In genomic region chr12:108728820-108729611, GRCh38 we compare ENCODE assay signal across 7 cellular contexts. TPM values are rescaled to one million over a fixed set of nuclear protein-coding genes. Genes with fewer than 3 reads are reported as not detected.
A peak's percentile ranks its signal among the peaks of the same experiment; 100 is the strongest.
DNase-seq lines count a peak whose midpoint lies in the region; ATAC-seq and TF ChIP-seq lines count a peak whose summit lies in the region.

No MANE protein-coding gene starts in this region.

- intact Hi-C loops in HCT116 (cut with micrococcal nuclease), result no loop called here
- intact Hi-C loops in aorta (cut with DNase I), result loop anchor here in 1 of 2 donors (2.0 to 10.0 kb wide), 3 partner anchors 37 to 106 kb away; no protein-coding TSS in a partner anchor

- H2AFZ ChIP-seq in HCT116 (ENCODE audit: low read depth, low read length, poor library complexity, severe bottlenecking), result no peak overlapping the region

- TF ChIP-seq CTCF in HCT116 (IDR thresholded peaks at IDR 0.05 in 2 of 3, conservative IDR thresholded peaks at IDR 0.05 in 1 of 3; ENCODE audit: borderline replicate concordance in 1 of 3, insufficient read depth in 1 of 3, low read depth in 2 of 3, low read length in 2 of 3), result no peak

- H3K27ac ChIP-seq in HCT116 (ENCODE audit: low read depth, low read length), result no peak overlapping the region
- peak overlapping the region; percentile 98 for H3K27ac ChIP-seq in stomach smooth muscle (ENCODE audit: low read length)
- H3K27ac ChIP-seq in aorta (ENCODE audit: low read depth in 1 of 2, low read length in 2 of 2), result peak overlapping the region in 1 of 2 donors; percentile 34

- no peak for ATAC-seq in HCT116
- ATAC-seq in HG02763 (IDR thresholded peaks at IDR 0.05; ENCODE audit: unreplicated experiment), result no peak
- no peak for ATAC-seq in aorta (ENCODE audit: low FRiP score)

- peak overlapping the region; percentile 92 for H3K4me2 ChIP-seq in HCT116 (ENCODE audit: low read length)

- H3K9me3 ChIP-seq in HCT116 (ENCODE audit: control insufficient read depth in 1 of 2, insufficient read depth in 1 of 2, low read depth in 1 of 2, low read length in 2 of 2) (no peaks in the 10 kb centered on the region), adipocyte (ENCODE audit: control insufficient read depth, low read length) (no peaks in the 10 kb centered on the region), iPS-15b (ENCODE audit: control insufficient read depth, insufficient read depth, low read length) (no peaks in the 10 kb centered on the region), stomach smooth muscle (ENCODE audit: control insufficient read depth in 2 of 2, low read length in 2 of 2) (no peaks in the 10 kb centered on the region), aorta (ENCODE audit: control insufficient read depth, low read length) (no peaks in the 10 kb centered on the region)

- POLR2A ChIA-PET in HCT116 (lab: Charles Lee), result no interaction called here

- no peaks in the 10 kb centered on the region for H3K27me3 ChIP-seq in HCT116 (ENCODE audit: insufficient read depth, low read length)
- H3K27me3 ChIP-seq in adipocyte (replicated peaks; ENCODE audit: control insufficient read depth, insufficient read depth, low read length), result no peaks in the 10 kb centered on the region
- H3K27me3 ChIP-seq in iPS-15b (ENCODE audit: control insufficient read depth, insufficient read depth, low read length), result no peaks in the 10 kb centered on the region
- no peaks in the 10 kb centered on the region for H3K27me3 ChIP-seq in stomach smooth muscle (ENCODE audit: control insufficient read depth in 1 of 2, insufficient read depth in 2 of 2, low read length in 2 of 2)
- H3K27me3 ChIP-seq in aorta (ENCODE audit: control insufficient read depth in 1 of 2, insufficient read depth in 2 of 2, low read length in 1 of 2), result no peaks in the 10 kb centered on the region

- H3K9ac ChIP-seq in HCT116 (ENCODE audit: low read length) (0 out of 2 replicates have a peak overlapping the region, but pooled peaks have one; percentile 89), adipocyte (ENCODE audit: low read length) (peak overlapping the region; percentile 90), iPS-15b (ENCODE audit: low read depth, low read length) (no peak overlapping the region), stomach smooth muscle (ENCODE audit: low read length in 2 of 2) (peak overlapping the region in 1 of 2 donors; percentile 97)

- peaks cover 22 to 53% of the 10 kb centered on the region in 2 experiments for H3K4me1 ChIP-seq in HCT116 (ENCODE audit: control insufficient read depth in 1 of 2, insufficient read depth in 2 of 2, low read length in 2 of 2)
- H3K4me1 ChIP-seq in adipocyte (ENCODE audit: control insufficient read depth, insufficient read depth, low read length), result peaks cover 51% of the 10 kb centered on the region
- H3K4me1 ChIP-seq in iPS-15b (ENCODE audit: control insufficient read depth, insufficient read depth, low read length), result peaks cover 8% of the 10 kb centered on the region
- H3K4me1 ChIP-seq in stomach smooth muscle (ENCODE audit: control insufficient read depth, insufficient read depth, low read length), result peaks cover 18% of the 10 kb centered on the region
- H3K4me1 ChIP-seq in aorta (ENCODE audit: control insufficient read depth in 1 of 2, insufficient read depth in 2 of 2, low read length in 2 of 2), result peaks cover 1 to 8% of the 10 kb centered on the region in 2 donors

- no peak overlapping the region for H3K4me3 ChIP-seq in HCT116 (replicated peaks in 1 of 2; ENCODE audit: low read depth in 1 of 2, low read length in 2 of 2)
- H3K4me3 ChIP-seq in adipocyte (ENCODE audit: low read length), result peak overlapping the region; percentile 88
- peak overlapping the region; percentile 64 for H3K4me3 ChIP-seq in iPS-15b (ENCODE audit: low read depth, low read length)
- H3K4me3 ChIP-seq in stomach smooth muscle (ENCODE audit: low read length in 2 of 2), result peak overlapping the region; percentile 87 to 95
- H3K4me3 ChIP-seq in aorta (ENCODE audit: low read length in 2 of 2), result peak overlapping the region in 1 of 2 donors; percentile 88

- TSS peak; percentile 32 for BruUV-seq in HCT116 (replicated peaks; lab: Mats Ljungman, UMichigan)

- 7 to 12% methylated on average over 9 of the region's 9 CpGs for WGBS in aorta, 2 donors

- no peaks in the 10 kb centered on the region for H3K36me3 ChIP-seq in HCT116 (ENCODE audit: control insufficient read depth in 1 of 2, insufficient read depth in 2 of 2, low read length in 2 of 2)
- peaks cover 3% of the 10 kb centered on the region for H3K36me3 ChIP-seq in adipocyte (ENCODE audit: control insufficient read depth, insufficient read depth, low read length, severe bottlenecking)
- H3K36me3 ChIP-seq in iPS-15b (ENCODE audit: control insufficient read depth, insufficient read depth, low read length), result no peaks in the 10 kb centered on the region
- H3K36me3 ChIP-seq in stomach smooth muscle (ENCODE audit: control insufficient read depth in 2 of 2, insufficient read depth in 2 of 2, low read length in 2 of 2), result no peaks in the 10 kb centered on the region
- no peaks in the 10 kb centered on the region for H3K36me3 ChIP-seq in aorta (ENCODE audit: control insufficient read depth in 1 of 2, insufficient read depth in 2 of 2, low read length in 1 of 2)

- no peak for TF ChIP-seq POLR2A in HCT116 (IDR thresholded peaks at IDR 0.05; ENCODE audit: borderline replicate concordance, extremely low read depth, insufficient read depth, insufficient read length)

- CTCF ChIA-PET in HCT116 (lab: Charles Lee), result no interaction called here

- DNase-seq in HCT116 (ENCODE audit: low read depth, low spot score) (no peak), adipocyte (ENCODE audit: low read depth) (peak; percentile 55), aorta (no peak), NCI-H446 treated with DMSO at 0.1 percent for 48 hours (lab: John Stamatoyannopoulos, UW) (no peak)

- no peaks in the 10 kb centered on the region for H3K9me2 ChIP-seq in HCT116 (ENCODE audit: insufficient read depth)

- no peaks in the 10 kb centered on the region for H4K20me1 ChIP-seq in HCT116 (ENCODE audit: insufficient read depth)

- RAD21 ChIA-PET in HCT116 (lab: Charles Lee; ENCODE audit: low non-redundant PET in 1 of 2, low total read pairs in 2 of 2, uncharacterized antibody in 2 of 2, unreplicated experiment in 2 of 2), result no interaction called here

- no peak for TF ChIP-seq RAD21 in HCT116 (IDR thresholded peaks at IDR 0.05; ENCODE audit: low read depth)

- peaks cover 68% of the 10 kb centered on the region for H3K79me2 ChIP-seq in HCT116 (ENCODE audit: insufficient read depth, low read length)

TF ChIP-seq in HCT116, 20 proteins besides CTCF, POLR2A, EP300 and RAD21:
- TF ChIP-seq ATF3 (IDR thresholded peaks at IDR 0.05), result no peak
- no peak for TF ChIP-seq ZNF274 (IDR thresholded peaks at IDR 0.05; ENCODE audit: low read depth, low read length)
- no peak for TF ChIP-seq ZBTB33 (IDR thresholded peaks at IDR 0.05; ENCODE audit: extremely low read depth, insufficient replicate concordance, low read length)
- no peak for TF ChIP-seq ELF1 (IDR thresholded peaks at IDR 0.05; ENCODE audit: borderline replicate concordance, low read depth)
- TF ChIP-seq MAX (IDR thresholded peaks at IDR 0.05), result no peak; the same call in 1 of the 2 replicates
TF ChIP-seq in HCT116: peak in this region for 0.

RNA-seq across cellular contexts. Expression of gene CORO1C, which starts 2.3 kb away (rescaled TPM):
- total RNA-seq in HCT116 (2021; ENCODE audit: unreplicated experiment), result 138 TPM
- polyA plus RNA-seq in HCT116 (2012), result 89.8 and 96.1 TPM in 2 replicates
- total RNA-seq in aorta, result 100 to 1,000 TPM; 207 to 387 TPM
- polyA plus RNA-seq in aorta, result 100 to 1,000 TPM in 1 of 2 donors, 10 to 100 TPM in 1; 68.0 to 145 TPM

Comparison
In these comparisons a context has a peak if more than half of its experiments do, and no peak if none do; other contexts are left out.
1. H3K4me3 ChIP-seq: peak in adipocyte (single experiment), iPS-15b (single experiment) and stomach smooth muscle (2 of 2); none in HCT116 (0 of 2).